In the genomic region with DNA sequence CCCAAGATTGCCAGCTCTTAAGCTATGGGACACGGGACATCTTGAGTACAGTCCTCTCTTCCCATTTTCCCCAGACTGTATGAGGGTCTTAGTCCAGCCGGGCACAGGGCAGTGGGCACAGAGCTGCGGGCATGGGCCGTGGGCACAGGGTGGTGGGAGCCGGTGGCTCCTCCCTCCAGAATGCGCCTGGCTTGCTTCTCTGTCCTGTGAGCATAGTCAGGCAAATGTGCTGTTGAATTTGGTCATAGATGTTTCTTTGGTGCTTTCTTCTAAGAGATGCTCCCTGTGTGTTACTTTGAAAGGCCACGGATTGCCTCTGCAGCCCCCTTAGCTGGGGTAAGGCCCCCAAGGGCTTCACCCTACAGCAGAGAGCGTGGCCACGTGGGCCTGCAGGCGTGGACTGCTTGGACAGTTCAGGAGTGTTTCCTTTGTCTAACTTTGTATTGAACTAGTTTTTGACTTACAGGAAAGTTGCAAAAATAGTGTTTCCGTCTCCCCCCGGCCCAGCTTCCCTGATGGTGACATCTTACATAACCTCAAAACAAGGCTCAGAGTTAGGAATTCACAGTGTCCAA, we compare ENCODE assay signal across 29 cellular contexts.
"Had no signal": no experiment of that assay in that cellular context is flagged by ENCODE, and none has a peak within 500 bp of the region (broad histone marks: within the 10 kb centered on the region; RNA-seq: fewer than 3 reads in every experiment).

No MANE protein-coding gene starts in this region.

- H3K36me3 ChIP-seq: right lobe of liver, thyroid gland, transverse colon had no signal

- H3K27ac ChIP-seq: left lung, parathyroid adenoma, psoas muscle, right lobe of liver, testis, thyroid gland, transverse colon, upper lobe of left lung, vagina had no signal

- H3K36me3 Mint-ChIP-seq: naive B cell, natural killer cell had no signal

- H3K9me3 Mint-ChIP-seq: immature natural killer cell, mesothelial cell of epicardium, naive B cell, natural killer cell had no signal

- H3K9me3 ChIP-seq: left lung, psoas muscle, right lobe of liver, testis, thyroid gland, transverse colon, upper lobe of left lung, vagina had no signal

- H3K27ac Mint-ChIP-seq: immature natural killer cell; mesothelial cell of epicardium; naive B cell; natural killer cell; nephron progenitor cell; stimulated activated memory B cell treated with anti-CD40 and anti-IgM and Interleukin-4, amounts not matched to agents 10 μg/mL and 1 μg/mL and 100 μg/mL, for 72 hours; stimulated activated naive CD8-positive, alpha-beta T cell treated with anti-CD3 and anti-CD28 coated beads, Interleukin-15, amount 100 ng/mL, for 72 hours had no signal

- H3K4me1 ChIP-seq: parathyroid adenoma, psoas muscle, right lobe of liver, testis, thyroid gland, transverse colon, upper lobe of left lung, vagina had no signal

- H3K4me1 Mint-ChIP-seq: mesothelial cell of epicardium; nephron progenitor cell; stimulated activated naive CD8-positive, alpha-beta T cell treated with anti-CD3 and anti-CD28 coated beads, Interleukin-15, amount 100 ng/mL, for 72 hours had no signal

- DNase-seq: head of caudate nucleus; hypothalamus; immature natural killer cell; kidney; left colon; mesendoderm; naive B cell; natural killer cell; nephron progenitor cell; psoas muscle; stimulated activated CD4-positive, alpha-beta T cell treated with anti-CD3 and anti-CD28 coated beads, Interleukin-1b, Interleukin-23, amount 100 ng/mL, for 48 hours; stimulated activated CD4-positive, alpha-beta T cell treated with anti-CD3 and anti-CD28 coated beads, Interleukin-2, amount 100 ng/mL, for 48 hours; stimulated activated CD4-positive, alpha-beta T cell treated with anti-CD3 and anti-CD28 coated beads, Interleukin-4, amount 100 ng/mL, for 4 hours; stimulated activated CD8-positive, alpha-beta memory T cell treated with anti-CD3 and anti-CD28 coated beads, Interleukin-4, amount 100 ng/mL, for 48 hours; stimulated activated naive CD4-positive, alpha-beta T cell treated with Interleukin-2 at 50 U/mL for 16 hours; stimulated activated naive CD8-positive, alpha-beta T cell treated with anti-CD3 and anti-CD28 coated beads, Interleukin-15, amount 100 ng/mL, for 72 hours; substantia nigra; testis; thyroid gland; transverse colon had no signal

- H3K27me3 ChIP-seq: left lung, right lobe of liver, testis, thyroid gland, transverse colon, upper lobe of left lung, vagina had no signal

- H3K4me3 Mint-ChIP-seq: immature natural killer cell; mesothelial cell of epicardium; naive B cell; natural killer cell; nephron progenitor cell; stimulated activated memory B cell treated with anti-CD40 and anti-IgM and Interleukin-4, amounts not matched to agents 10 μg/mL and 1 μg/mL and 100 μg/mL, for 72 hours; stimulated activated naive CD8-positive, alpha-beta T cell treated with anti-CD3 and anti-CD28 coated beads, Interleukin-15, amount 100 ng/mL, for 72 hours had no signal

- H3K27me3 Mint-ChIP-seq: naive B cell; stimulated activated memory B cell treated with anti-CD40 and anti-IgM and Interleukin-4, amounts not matched to agents 10 μg/mL and 1 μg/mL and 100 μg/mL, for 72 hours; stimulated activated naive CD8-positive, alpha-beta T cell treated with anti-CD3 and anti-CD28 coated beads, Interleukin-15, amount 100 ng/mL, for 72 hours had no signal

- H3K4me3 ChIP-seq: left lung, lung, psoas muscle, right lobe of liver, skin epidermis, testis, thyroid gland, transverse colon, upper lobe of left lung, vagina had no signal

- ATAC-seq: left colon; left lung; natural killer cell; psoas muscle; right lobe of liver; stimulated activated memory B cell treated with anti-CD40 and anti-IgM and Interleukin-4, amounts not matched to agents 10 μg/mL and 1 μg/mL and 100 μg/mL, for 72 hours; stimulated activated naive CD8-positive, alpha-beta T cell treated with anti-CD3 and anti-CD28 coated beads, Interleukin-15, amount 100 ng/mL, for 72 hours had no signal
